ENCODE assay signal across 15 cellular contexts in the genomic region with DNA sequence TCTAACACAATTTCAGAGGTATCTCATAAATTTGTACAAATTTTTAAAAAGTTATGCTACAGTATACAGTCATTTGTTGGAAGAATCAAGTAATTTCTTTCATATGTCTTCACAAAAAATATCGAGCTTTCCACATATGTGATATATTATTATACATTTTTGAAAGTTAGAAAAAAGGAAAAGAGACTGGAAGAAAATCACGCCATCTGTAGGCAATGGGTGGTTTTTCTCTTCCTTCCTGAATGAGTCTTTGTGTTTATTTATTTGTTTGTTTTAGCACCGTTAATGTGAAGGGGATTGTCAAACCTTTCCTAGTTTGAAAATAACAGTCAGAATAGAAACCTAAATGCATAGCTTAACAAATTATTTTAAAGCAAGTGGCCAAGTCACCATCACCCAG.
DNase-seq lines count a peak whose midpoint lies in the region; ATAC-seq and TF ChIP-seq lines count a peak whose summit lies in the region.
"Had no signal": no experiment of that assay in that cellular context is flagged by ENCODE, and none has a peak within 500 bp of the region (broad histone marks: within the 10 kb centered on the region; RNA-seq: fewer than 3 reads in every experiment).

No MANE protein-coding gene starts in this region.

- no peaks in the 10 kb centered on the region for H3K27me3 ChIP-seq in PC-9 (ENCODE audit: insufficient read depth, low read depth)
- no peaks in the 10 kb centered on the region for H3K27me3 ChIP-seq in neural progenitor cell
- H3K27me3 ChIP-seq: BLaER1 treated with 17β-estradiol and CSF1 and Interleukin-3, amounts not matched to agents 10 nM and 100 nM had no signal

- H3K4me1 Mint-ChIP-seq in neural progenitor cell (no peaks in the 10 kb centered on the region), mesothelial cell of epicardium (no peaks in the 10 kb centered on the region)
- H3K4me1 Mint-ChIP-seq: B cell had no signal

- no peaks in the 10 kb centered on the region for H3K36me3 ChIP-seq in PC-9 (ENCODE audit: low read depth)
- H3K36me3 ChIP-seq in neural progenitor cell: no peaks in the 10 kb centered on the region
- H3K36me3 ChIP-seq: BLaER1 treated with 17β-estradiol and CSF1 and Interleukin-3, amounts not matched to agents 10 nM and 100 nM; HAP-1 had no signal

- CTCF ChIA-PET in PC-9 (lab: Charles Lee): no interaction called here

- no peak overlapping the region for H2AFZ ChIP-seq in PC-9
- no peak overlapping the region for H2AFZ ChIP-seq in neural progenitor cell (replicated peaks)

- peaks cover 3% of the 10 kb centered on the region for H3K27me3 Mint-ChIP-seq in neural progenitor cell (ENCODE audit: insufficient read depth, low read depth)
- H3K27me3 Mint-ChIP-seq in mesothelial cell of epicardium (ENCODE audit: low read depth): peaks cover 2% of the 10 kb centered on the region
- H3K27me3 Mint-ChIP-seq: B cell; CD4-positive, alpha-beta T cell had no signal

- H3K9me3 Mint-ChIP-seq in neural progenitor cell (peaks cover 8% of the 10 kb centered on the region), mesothelial cell of epicardium (peaks cover 22% of the 10 kb centered on the region)

- H4K20me1 ChIP-seq in PC-9 (ENCODE audit: insufficient read depth) (no peaks in the 10 kb centered on the region), neural progenitor cell (ENCODE audit: low read depth) (no peaks in the 10 kb centered on the region)
- H4K20me1 ChIP-seq: BLaER1 treated with 17β-estradiol and CSF1 and Interleukin-3, amounts not matched to agents 10 nM and 100 nM had no signal

- H3K36me3 Mint-ChIP-seq in neural progenitor cell (no peaks in the 10 kb centered on the region), mesothelial cell of epicardium (no peaks in the 10 kb centered on the region)

- H3F3A ChIP-seq in PC-9 (ENCODE audit: insufficient read depth, low read depth) (no peaks in the 10 kb centered on the region), neural progenitor cell (ENCODE audit: low read depth) (no peaks in the 10 kb centered on the region)

- H3K4me1 ChIP-seq in PC-9 (replicated peaks; ENCODE audit: insufficient read depth) (no peaks in the 10 kb centered on the region), neural progenitor cell (no peaks in the 10 kb centered on the region)
- H3K4me1 ChIP-seq: BLaER1 treated with 17β-estradiol and CSF1 and Interleukin-3, amounts not matched to agents 10 nM and 100 nM; Caco-2; HAP-1 had no signal

- H3K4me2 ChIP-seq in PC-9 (no peak overlapping the region), neural progenitor cell (no peak overlapping the region)
- H3K4me2 ChIP-seq: BLaER1 treated with 17β-estradiol and CSF1 and Interleukin-3, amounts not matched to agents 10 nM and 100 nM had no signal

- no peak overlapping the region for H3K4me3 Mint-ChIP-seq in neural progenitor cell
- no peak overlapping the region for H3K4me3 Mint-ChIP-seq in mesothelial cell of epicardium
- H3K4me3 Mint-ChIP-seq: B cell; CD4-positive, alpha-beta T cell had no signal

- no TSS peak for BruUV-seq in PC-9 (replicated peaks; lab: Mats Ljungman, UMichigan)

- H3K79me2 ChIP-seq in PC-9 (ENCODE audit: low read depth) (no peaks in the 10 kb centered on the region), neural progenitor cell (ENCODE audit: low read depth) (no peaks in the 10 kb centered on the region)

- intact Hi-C loops in PC-9 (cut with micrococcal nuclease; ENCODE audit: unreplicated experiment): no loop called here

- POLR2A ChIA-PET in PC-9 (lab: Charles Lee; ENCODE audit: unreplicated experiment): no interaction called here

- H3K27ac ChIP-seq in C4-2B (no peak overlapping the region), PC-9 (no peak overlapping the region), neural progenitor cell (no peak overlapping the region)
- H3K27ac ChIP-seq: BLaER1 treated with 17β-estradiol and CSF1 and Interleukin-3, amounts not matched to agents 10 nM and 100 nM; HL-60 had no signal

- H3K4me3 ChIP-seq in PC-9 (no peak overlapping the region), neural progenitor cell (no peak overlapping the region)
- H3K4me3 ChIP-seq: BLaER1 treated with 17β-estradiol and CSF1 and Interleukin-3, amounts not matched to agents 10 nM and 100 nM; HAP-1 had no signal

- peaks cover 10% of the 10 kb centered on the region; the same call in 1 of the 2 replicates for H3K9me3 ChIP-seq in PC-9 (ENCODE audit: insufficient read depth, low read depth)
- no peaks in the 10 kb centered on the region for H3K9me3 ChIP-seq in neural progenitor cell (ENCODE audit: low read depth)
- H3K9me3 ChIP-seq: HAP-1 had no signal

- no peak for ATAC-seq in GM19023 (IDR thresholded peaks at IDR 0.05; ENCODE audit: unreplicated experiment)

- H3K9ac ChIP-seq in neural progenitor cell: no peak overlapping the region
- H3K9ac ChIP-seq: BLaER1 treated with 17β-estradiol and CSF1 and Interleukin-3, amounts not matched to agents 10 nM and 100 nM had no signal

- H3K27ac Mint-ChIP-seq in neural progenitor cell (no peak overlapping the region), mesothelial cell of epicardium (no peak overlapping the region)
- H3K27ac Mint-ChIP-seq: B cell; CD4-positive, alpha-beta T cell had no signal

- TF ChIP-seq CTCF in C4-2B (conservative IDR thresholded peaks at IDR 0.05): peak; percentile 36
- 0 out of 2 replicates have a peak, but pooled peaks have one; percentile 19 for TF ChIP-seq CTCF in LNCAP (IDR thresholded peaks at IDR 0.05)
- TF ChIP-seq CTCF in PC-9 (conservative IDR thresholded peaks at IDR 0.05): peak; percentile 37; the same call in 1 of the 2 replicates
- peak; percentile 13 for TF ChIP-seq CTCF in neural progenitor cell (IDR thresholded peaks at IDR 0.05)
- no peak for TF ChIP-seq CTCF in mesothelial cell of epicardium (IDR thresholded peaks at IDR 0.05; ENCODE audit: unreplicated experiment)

- no peaks in the 10 kb centered on the region for H3K9me2 ChIP-seq in PC-9 (ENCODE audit: insufficient read depth)

- DNase-seq in PC-9: no peak
- DNase-seq in neural progenitor cell (ENCODE audit: low spot score): no peak
- no peak for DNase-seq in mesothelial cell of epicardium (ENCODE audit: low spot score in 2 of 2, unreplicated experiment in 2 of 2)
- no peak for DNase-seq in middle frontal gyrus (ENCODE audit: extremely low spot score, low spot score)
- DNase-seq: 8988T; Caco-2; CD4-positive, alpha-beta T cell; GDM1 had no signal
